29 cellular contexts compared by ENCODE assay signal in the genomic region with DNA sequence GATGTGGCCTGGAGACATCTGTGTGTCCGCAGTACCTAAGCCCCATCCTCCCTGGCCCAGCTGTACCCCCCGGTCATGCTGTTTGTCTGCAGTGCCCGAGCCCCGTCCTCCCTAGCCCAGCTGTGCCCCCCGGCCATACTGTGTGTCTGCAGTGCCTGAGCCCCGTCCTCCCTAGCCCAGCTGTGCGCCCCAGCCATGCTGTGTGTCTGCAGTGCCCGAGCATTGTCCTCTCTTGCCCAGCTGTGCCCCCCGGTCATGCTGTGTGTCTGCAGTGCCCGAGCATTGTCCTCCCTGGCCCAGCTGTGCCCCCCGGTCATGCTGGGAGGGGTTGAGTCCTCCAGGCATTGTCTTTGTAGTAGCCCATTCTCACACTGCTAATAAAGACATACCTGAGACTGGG. TPM values are rescaled to one million over a fixed set of nuclear protein-coding genes. Genes with fewer than 3 reads are reported as not detected.
"Had no signal": no experiment of that assay in that cellular context is flagged by ENCODE, and none has a peak within 500 bp of the region (broad histone marks: within the 10 kb centered on the region; RNA-seq: fewer than 3 reads in every experiment).

No MANE protein-coding gene starts in this region.

- H3K4me3 Mint-ChIP-seq: naive thymus-derived CD8-positive, alpha-beta T cell; natural killer cell treated with Interleukin-12 subunit alpha and Interleukin-12 subunit beta and Interleukin-15 and Interleukin-18, amount 100 ng/mL, for 72 hours; nephron progenitor cell; neural crest cell; stimulated activated effector memory CD8-positive, alpha-beta T cell treated with anti-CD3 and anti-CD28 coated beads, Interleukin-12 subunit alpha, Interleukin-12 subunit beta, amount 100 ng/mL, for 72 hours; stimulated activated naive B cell treated with anti-CD40 and anti-IgM and Interleukin-4, amounts not matched to agents 10 μg/mL and 1 μg/mL and 100 μg/mL, for 72 hours; stimulated activated naive CD8-positive, alpha-beta T cell treated with anti-CD3 and anti-CD28 coated beads, Interleukin-15, Interleukin-2, amounts not matched to agents 100 ng/mL and 50 ng/mL, for 24 hours had no signal

- H3K4me3 ChIP-seq: pancreas, psoas muscle, right lobe of liver, sigmoid colon, stomach, thoracic aorta, thyroid gland, tibial nerve, upper lobe of left lung, vagina had no signal

- H3K27me3 Mint-ChIP-seq: naive thymus-derived CD8-positive, alpha-beta T cell; progenitor cell of endocrine pancreas; stimulated activated naive B cell treated with anti-CD40 and anti-IgM and Interleukin-4, amounts not matched to agents 10 μg/mL and 1 μg/mL and 100 μg/mL, for 72 hours; stimulated activated naive CD8-positive, alpha-beta T cell treated with anti-CD3 and anti-CD28 coated beads, Interleukin-15, Interleukin-2, amounts not matched to agents 100 ng/mL and 50 ng/mL, for 24 hours had no signal

- H3K36me3 Mint-ChIP-seq: naive thymus-derived CD8-positive, alpha-beta T cell; natural killer cell treated with Interleukin-12 subunit alpha and Interleukin-12 subunit beta and Interleukin-15 and Interleukin-18, amount 100 ng/mL, for 72 hours; stimulated activated effector memory CD8-positive, alpha-beta T cell treated with anti-CD3 and anti-CD28 coated beads, Interleukin-12 subunit alpha, Interleukin-12 subunit beta, amount 100 ng/mL, for 72 hours had no signal

- H3K4me1 ChIP-seq: pancreas, psoas muscle, sigmoid colon, stomach, thyroid gland, tibial nerve, vagina had no signal

- H3K36me3 ChIP-seq: neutrophil, pancreas, right lobe of liver, sigmoid colon, stomach, thoracic aorta, thyroid gland, tibial nerve, upper lobe of left lung, vagina had no signal

- H3K27ac ChIP-seq: neutrophil, pancreas, psoas muscle, right lobe of liver, sigmoid colon, stomach, thoracic aorta, thyroid gland, tibial nerve, upper lobe of left lung, vagina had no signal

- FAIRE-seq: pancreas, small intestine, urothelium cell line had no signal

- DNase-seq: naive thymus-derived CD8-positive, alpha-beta T cell; nephron progenitor cell; nucleus accumbens; pancreas; psoas muscle; right cardiac atrium; right lobe of liver; sigmoid colon; small intestine; stimulated activated CD4-positive, alpha-beta T cell treated with anti-CD3 and anti-CD28 coated beads, Interleukin-15, amount 100 ng/mL, for 24 hours; stimulated activated CD4-positive, alpha-beta T cell treated with anti-CD3 and anti-CD28 coated beads, Interleukin-2, amount 100 ng/mL, for 24 hours; stimulated activated CD4-positive, alpha-beta T cell treated with anti-CD3 and anti-CD28 coated beads, Interleukin-2, amount 100 ng/mL, for 48 hours; stimulated activated CD4-positive, alpha-beta T cell treated with anti-CD3 and anti-CD28 coated beads, Interleukin-4, amount 100 ng/mL, for 24 hours; stimulated activated naive B cell treated with anti-CD40 and anti-IgM and Interleukin-4, amounts not matched to agents 10 μg/mL and 1 μg/mL and 100 μg/mL, for 72 hours; stimulated activated naive CD4-positive, alpha-beta T cell treated with Interleukin-2 at 50 U/mL for 16 hours; stomach; thyroid gland; trophoblast cell had no signal

- H3K27ac Mint-ChIP-seq: natural killer cell treated with Interleukin-12 subunit alpha and Interleukin-12 subunit beta and Interleukin-15 and Interleukin-18, amount 100 ng/mL, for 72 hours; nephron progenitor cell; progenitor cell of endocrine pancreas; stimulated activated effector memory CD8-positive, alpha-beta T cell treated with anti-CD3 and anti-CD28 coated beads, Interleukin-12 subunit alpha, Interleukin-12 subunit beta, amount 100 ng/mL, for 72 hours; stimulated activated naive B cell treated with anti-CD40 and anti-IgM and Interleukin-4, amounts not matched to agents 10 μg/mL and 1 μg/mL and 100 μg/mL, for 72 hours; stimulated activated naive CD8-positive, alpha-beta T cell treated with anti-CD3 and anti-CD28 coated beads, Interleukin-15, Interleukin-2, amounts not matched to agents 100 ng/mL and 50 ng/mL, for 24 hours had no signal

- H3K27me3 ChIP-seq: neutrophil, pancreas, right lobe of liver, sigmoid colon, stomach, thyroid gland, tibial nerve, upper lobe of left lung, vagina had no signal

- H3K9me3 ChIP-seq: neutrophil, pancreas, psoas muscle, right lobe of liver, sigmoid colon, stomach, thoracic aorta, thyroid gland, tibial nerve, upper lobe of left lung, vagina had no signal

- H3K9me3 Mint-ChIP-seq: naive thymus-derived CD8-positive, alpha-beta T cell; natural killer cell treated with Interleukin-12 subunit alpha and Interleukin-12 subunit beta and Interleukin-15 and Interleukin-18, amount 100 ng/mL, for 72 hours; neural crest cell; stimulated activated effector memory CD8-positive, alpha-beta T cell treated with anti-CD3 and anti-CD28 coated beads, Interleukin-12 subunit alpha, Interleukin-12 subunit beta, amount 100 ng/mL, for 72 hours; stimulated activated naive CD8-positive, alpha-beta T cell treated with anti-CD3 and anti-CD28 coated beads, Interleukin-15, Interleukin-2, amounts not matched to agents 100 ng/mL and 50 ng/mL, for 24 hours had no signal

RNA-seq across cellular contexts. Expression of gene MAPK8IP2, which starts 35.0 kb away (rescaled TPM):
- polyA plus RNA-seq: naive thymus-derived CD8-positive, alpha-beta T cell had no signal

RNA-seq across cellular contexts. Expression of gene SHANK3, which starts 37.0 kb away (rescaled TPM):
- total RNA-seq: natural killer cell treated with Interleukin-12 subunit alpha and Interleukin-12 subunit beta and Interleukin-15 and Interleukin-18, amount 100 ng/mL, for 72 hours had no signal
- polyA plus RNA-seq: naive thymus-derived CD8-positive, alpha-beta T cell had no signal
